16 cellular contexts compared by ENCODE assay signal in the genomic region with DNA sequence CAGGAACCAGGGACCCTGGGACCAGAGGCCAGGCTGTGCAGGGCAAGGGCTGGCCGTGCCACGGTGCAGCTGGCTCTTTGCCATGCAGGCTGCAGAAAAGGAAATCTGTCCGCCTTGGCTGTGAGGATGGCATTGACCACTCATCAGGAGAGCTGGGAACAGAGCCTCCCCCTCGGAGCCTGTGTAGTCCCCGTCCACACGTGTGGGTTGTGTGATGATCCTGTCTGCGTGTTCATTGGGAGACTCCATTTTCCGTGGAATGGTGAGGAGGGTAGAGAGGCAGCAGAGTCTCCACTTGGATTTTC. TPM values are rescaled to one million over a fixed set of nuclear protein-coding genes. Genes with fewer than 3 reads are reported as not detected.
DNase-seq lines count a peak whose midpoint lies in the region; ATAC-seq and TF ChIP-seq lines count a peak whose summit lies in the region.
"Had no signal": no experiment of that assay in that cellular context is flagged by ENCODE, and none has a peak within 500 bp of the region (broad histone marks: within the 10 kb centered on the region; RNA-seq: fewer than 3 reads in every experiment).

No MANE protein-coding gene starts in this region.

- TF ChIP-seq CTCF in adrenal gland (IDR thresholded peaks at IDR 0.05): no peak
- no peak for TF ChIP-seq CTCF in hepatocyte (IDR thresholded peaks at IDR 0.05; ENCODE audit: poor library complexity)
- TF ChIP-seq CTCF in spleen (IDR thresholded peaks at IDR 0.05 in 8 of 11, conservative IDR thresholded peaks at IDR 0.05 in 3 of 11): no peak
- TF ChIP-seq CTCF in CD14-positive monocyte (IDR thresholded peaks at IDR 0.05): no peak

- H3K79me2 ChIP-seq in hepatocyte: peaks cover 91% of the 10 kb centered on the region

- H3K27ac ChIP-seq in adrenal gland (peak overlapping the region; percentile 47 to 81 (median 57)), hepatocyte (peak overlapping the region; percentile 83), spleen (peak overlapping the region in 7 of 8 donors; percentile 35 to 80 (median 69))
- H3K27ac ChIP-seq: foreskin keratinocyte, thoracic aorta had no signal

- peak in 2 of 3 experiments; percentile 77 to 90 for DNase-seq in NCI-H1417 (lab: John Stamatoyannopoulos, UW)
- no peak for DNase-seq in NCI-H1417 treated with DMSO at 0.1 percent for 48 hours (lab: John Stamatoyannopoulos, UW)
- DNase-seq in adrenal gland: peak; percentile 50 to 80 (median 70)
- no peak for DNase-seq in hepatocyte (ENCODE audit: low spot score)
- peak; percentile 73 for DNase-seq in spleen
- DNase-seq in SHP77 (lab: John Stamatoyannopoulos, UW): no peak
- DNase-seq in CD14-positive monocyte (ENCODE audit: low spot score): no peak
- DNase-seq: activated CD4-positive, alpha-beta T cell treated with anti-CD3 and anti-CD28 coated beads for 36 hours; activated T-cell treated with anti-CD3 and anti-CD28 coated beads, Interleukin-2, amount 50 U/mL, for 1 hour; DMS 273 treated with DMSO at 0.1 percent for 48 hours; foreskin keratinocyte; PC-3 had no signal

- peaks cover 30 to 54% of the 10 kb centered on the region in 2 donors for H3K36me3 Mint-ChIP-seq in CD14-positive monocyte

- no peak overlapping the region for H3K4me3 Mint-ChIP-seq in CD14-positive monocyte
- H3K4me3 Mint-ChIP-seq: activated CD4-positive, alpha-beta T cell treated with anti-CD3 and anti-CD28 coated beads for 36 hours; nephron; T-helper 1 cell treated with Interleukin-12 subunit alpha and Interleukin-12 subunit beta and Interleukin-4 antibody, amounts not matched to agents 30 μg/mL and 1 μg/mL, for 36 hours had no signal

- H3K9me3 Mint-ChIP-seq in CD14-positive monocyte: no peaks in the 10 kb centered on the region
- H3K9me3 Mint-ChIP-seq: nephron; T-helper 1 cell treated with Interleukin-12 subunit alpha and Interleukin-12 subunit beta and Interleukin-4 antibody, amounts not matched to agents 30 μg/mL and 1 μg/mL, for 36 hours had no signal

- H3K27me3 ChIP-seq in adrenal gland (no peaks in the 10 kb centered on the region), hepatocyte (no peaks in the 10 kb centered on the region), spleen (replicated peaks in 1 of 7) (no peaks in the 10 kb centered on the region)
- H3K27me3 ChIP-seq: foreskin keratinocyte had no signal

- no peak for ATAC-seq in HG02840 (IDR thresholded peaks at IDR 0.05; ENCODE audit: low FRiP score, unreplicated experiment)
- ATAC-seq: activated CD4-positive, alpha-beta T cell treated with anti-CD3 and anti-CD28 coated beads for 36 hours; foreskin keratinocyte; PC-3 had no signal

- peak overlapping the region in 1 of 4 donors; percentile 4 for H3K4me3 ChIP-seq in adrenal gland
- H3K4me3 ChIP-seq in hepatocyte: no peak overlapping the region
- H3K4me3 ChIP-seq in spleen: no peak overlapping the region
- H3K4me3 ChIP-seq: thoracic aorta had no signal

- H3K36me3 ChIP-seq in adrenal gland (replicated peaks in 1 of 2): no peaks in the 10 kb centered on the region
- H3K36me3 ChIP-seq in hepatocyte (replicated peaks; ENCODE audit: insufficient read depth, low read depth): no peaks in the 10 kb centered on the region
- H3K36me3 ChIP-seq in spleen: peaks cover 0 to 51% (median 0%) of the 10 kb centered on the region in 6 donors
- H3K36me3 ChIP-seq: thoracic aorta had no signal

- H3K4me1 ChIP-seq in adrenal gland (replicated peaks in 1 of 2) (peaks cover 30 to 46% of the 10 kb centered on the region in 2 donors), hepatocyte (ENCODE audit: insufficient read depth) (peaks cover 45% of the 10 kb centered on the region), spleen (peaks cover 19 to 99% (median 54%) of the 10 kb centered on the region in 6 donors)
- H3K4me1 ChIP-seq: foreskin keratinocyte had no signal

- H3K4me1 Mint-ChIP-seq in CD14-positive monocyte: peaks cover 26% of the 10 kb centered on the region

- no peaks in the 10 kb centered on the region for H3K9me2 ChIP-seq in hepatocyte (replicated peaks; ENCODE audit: insufficient read depth)

- peaks cover 18% of the 10 kb centered on the region for H4K20me1 ChIP-seq in hepatocyte (ENCODE audit: insufficient read depth, poor library complexity, severe bottlenecking)

- no peak overlapping the region for H2AFZ ChIP-seq in hepatocyte

- no peak overlapping the region for H3K27ac Mint-ChIP-seq in CD14-positive monocyte
- H3K27ac Mint-ChIP-seq: activated CD4-positive, alpha-beta T cell treated with anti-CD3 and anti-CD28 coated beads for 36 hours; T-helper 1 cell treated with Interleukin-12 subunit alpha and Interleukin-12 subunit beta and Interleukin-4 antibody, amounts not matched to agents 30 μg/mL and 1 μg/mL, for 36 hours had no signal

- H3K4me2 ChIP-seq in hepatocyte: peak overlapping the region; percentile 27

- TF ChIP-seq POLR2A in adrenal gland (IDR thresholded peaks at IDR 0.05): no peak
- no peak for TF ChIP-seq POLR2A in spleen (IDR thresholded peaks at IDR 0.05)

- WGBS in adrenal gland, 4 donors: 18 to 36% (median 30%) methylated on average over 8 of the region's 8 CpGs
- WGBS in hepatocyte (ENCODE audit: low lambda C conversion rate, missing lambda C conversion rate): 72% methylated on average over 8 of the region's 8 CpGs
- 51 to 65% (median 63%) methylated on average over 8 of the region's 8 CpGs for WGBS in spleen, 5 donors

- intact Hi-C loops in adrenal gland (cut with DNase I): no loop called here
- intact Hi-C loops in spleen (cut with DNase I; ENCODE audit: low total_unique reads): no loop called here
- intact Hi-C loops in CD14-positive monocyte (cut with micrococcal nuclease): no loop called here

- H3K9me3 ChIP-seq in adrenal gland (replicated peaks in 1 of 3) (no peaks in the 10 kb centered on the region), hepatocyte (ENCODE audit: low read depth) (no peaks in the 10 kb centered on the region), spleen (no peaks in the 10 kb centered on the region)
- H3K9me3 ChIP-seq: thoracic aorta had no signal

- peaks cover 0 to 5% (median 0%) of the 10 kb centered on the region in 3 donors for H3K27me3 Mint-ChIP-seq in CD14-positive monocyte (ENCODE audit: low read depth in 3 of 3)
- H3K27me3 Mint-ChIP-seq: activated CD4-positive, alpha-beta T cell treated with anti-CD3 and anti-CD28 coated beads for 36 hours had no signal

RNA-seq across cellular contexts. Expression of a gene that starts 47.7 kb away (rescaled TPM):
- 100 to 1,000 TPM in 2 of 8 donors, 10 to 100 TPM in 6; 46.1 to 171 (median 73.8) TPM for total RNA-seq in adrenal gland
- polyA plus RNA-seq in adrenal gland: 100 to 1,000 TPM in 1 of 3 donors, 10 to 100 TPM in 2; 42.0 to 107 (median 75.2) TPM
- 40.6 and 46.0 TPM in 2 replicates for total RNA-seq in hepatocyte
- 47.0 and 47.7 TPM in 2 replicates for polyA plus RNA-seq in hepatocyte
- 100 to 1,000 TPM in 6 of 7 donors, 10 to 100 TPM in 1; 87.7 to 163 (median 130) TPM for total RNA-seq in spleen
- polyA plus RNA-seq in spleen: 10 to 100 TPM; 35.5 to 60.9 (median 54.9) TPM
- polyA plus RNA-seq in CD14-positive monocyte: 10 to 100 TPM; 10.1 to 15.0 TPM

Comparison
In these comparisons a context has a peak if more than half of its experiments do, and no peak if none do; other contexts are left out.
1. DNase-seq: peak in NCI-H1417 (2 of 3), adrenal gland (7 of 7) and spleen (single experiment); none in NCI-H1417 treated with DMSO at 0.1 percent for 48 hours (single experiment), hepatocyte (single experiment), SHP77 (0 of 2) and CD14-positive monocyte (single experiment).
2. Peak in every context shown above with its lines, with median percentiles within 50 percentile points of each other: H3K27ac ChIP-seq.